ENCODE assay signal across 10 cellular contexts in genomic region chr1:68173283-68174172, GRCh38. TPM values are rescaled to one million over a fixed set of nuclear protein-coding genes. Genes with fewer than 3 reads are reported as not detected.
A peak's percentile ranks its signal among the peaks of the same experiment; 100 is the strongest.
DNase-seq lines count a peak whose midpoint lies in the region; ATAC-seq and TF ChIP-seq lines count a peak whose summit lies in the region.
"Had no signal": no experiment of that assay in that cellular context is flagged by ENCODE, and none has a peak within 500 bp of the region (broad histone marks: within the 10 kb centered on the region; RNA-seq: fewer than 3 reads in every experiment).

No MANE protein-coding gene starts in this region.

- TF ChIP-seq CTCF in Caco-2 (IDR thresholded peaks at IDR 0.05; ENCODE audit: insufficient read depth in 1 of 2, low read depth in 1 of 2, low read length in 1 of 2, severe bottlenecking in 1 of 2, unreplicated experiment in 1 of 2) (no peak), esophagus muscularis mucosa (IDR thresholded peaks at IDR 0.05) (no peak)

- no peak overlapping the region for H2BK15ac ChIP-seq in neuronal stem cell (ENCODE audit: low read length)

- H4K91ac ChIP-seq in neuronal stem cell (ENCODE audit: low read depth, low read length, poor library complexity), result no peak overlapping the region

- ATAC-seq in activated naive CD8-positive, alpha-beta T cell treated with anti-CD3 and anti-CD28 coated beads, Interleukin-2, amount 50 U/mL, for 24 hours, result no peak
- ATAC-seq in GM21367 (IDR thresholded peaks at IDR 0.05; ENCODE audit: unreplicated experiment), result no peak
- ATAC-seq: T-cell had no signal

- peaks cover 5% of the 10 kb centered on the region for H3K36me3 Mint-ChIP-seq in Caco-2 (ENCODE audit: insufficient read depth, unreplicated experiment)
- no peaks in the 10 kb centered on the region for H3K36me3 Mint-ChIP-seq in activated naive CD8-positive, alpha-beta T cell treated with anti-CD3 and anti-CD28 coated beads, Interleukin-2, amount 50 U/mL, for 24 hours (ENCODE audit: low read depth)
- H3K36me3 Mint-ChIP-seq: T-cell had no signal

- CTCF ChIA-PET in Caco-2 (lab: Charles Lee), result no interaction called here

- no peaks in the 10 kb centered on the region for H3K79me1 ChIP-seq in neuronal stem cell (ENCODE audit: low read depth, low read length)

- no peaks in the 10 kb centered on the region for H3K9me3 Mint-ChIP-seq in Caco-2 (ENCODE audit: unreplicated experiment)
- H3K9me3 Mint-ChIP-seq in activated naive CD8-positive, alpha-beta T cell treated with anti-CD3 and anti-CD28 coated beads, Interleukin-2, amount 50 U/mL, for 24 hours, result no peaks in the 10 kb centered on the region
- H3K9me3 Mint-ChIP-seq: CD4-positive, alpha-beta T cell had no signal

- H3K36me3 ChIP-seq in Caco-2 (ENCODE audit: control insufficient read depth, insufficient read depth, low read length) (no peaks in the 10 kb centered on the region), esophagus muscularis mucosa (no peaks in the 10 kb centered on the region), neuronal stem cell (replicated peaks in 1 of 2; ENCODE audit: control insufficient read depth in 2 of 2, insufficient read depth in 2 of 2, low read length in 2 of 2) (peaks cover 0 to 37% of the 10 kb centered on the region in 2 donors)

- H3K27me3 ChIP-seq in Caco-2 (replicated peaks; ENCODE audit: control insufficient read depth, insufficient read depth, low read length) (no peaks in the 10 kb centered on the region), esophagus muscularis mucosa (no peaks in the 10 kb centered on the region), neuronal stem cell (ENCODE audit: control insufficient read depth in 3 of 3, insufficient read depth in 3 of 3, low read depth in 1 of 3, low read length in 3 of 3) (no peaks in the 10 kb centered on the region)

- WGBS in esophagus muscularis mucosa, result 19% methylated on average over 9 of the region's 9 CpGs
- no CpG with 5 or more reads among the region's 9 CpGs for WGBS in neuronal stem cell (ENCODE audit: extremely low coverage in 2 of 2, insufficient read length in 2 of 2, insufficient replicate concordance in 1 of 2), 2 donors

- no peak overlapping the region for H4K8ac ChIP-seq in neuronal stem cell (ENCODE audit: low read depth, low read length)

- H3K27ac Mint-ChIP-seq in Caco-2 (ENCODE audit: unreplicated experiment), result peak overlapping the region; percentile 56
- H3K27ac Mint-ChIP-seq in activated naive CD8-positive, alpha-beta T cell treated with anti-CD3 and anti-CD28 coated beads, Interleukin-2, amount 50 U/mL, for 24 hours, result no peak overlapping the region
- H3K27ac Mint-ChIP-seq: CD4-positive, alpha-beta T cell; T-cell had no signal

- H2BK5ac ChIP-seq in neuronal stem cell (ENCODE audit: low read length), result no peak overlapping the region

- H2AK5ac ChIP-seq in neuronal stem cell (ENCODE audit: low read depth, low read length), result no peak overlapping the region

- H3K4me1 ChIP-seq in Caco-2, result peaks cover 3% of the 10 kb centered on the region; the same call in 1 of the 2 replicates
- H3K4me1 ChIP-seq in esophagus muscularis mucosa, result peaks cover 54 to 85% (median 81%) of the 10 kb centered on the region in 4 donors
- peaks cover 11 to 20% of the 10 kb centered on the region in 2 donors for H3K4me1 ChIP-seq in neuronal stem cell (ENCODE audit: control insufficient read depth in 2 of 2, insufficient read depth in 1 of 2, low read depth in 1 of 2, low read length in 2 of 2)

- H3K4ac ChIP-seq in neuronal stem cell (ENCODE audit: low read length), result no peak overlapping the region

- H3K9me3 ChIP-seq in Caco-2, result no peaks in the 10 kb centered on the region
- no peaks in the 10 kb centered on the region for H3K9me3 ChIP-seq in esophagus muscularis mucosa
- peaks cover 2 to 12% of the 10 kb centered on the region in 2 donors for H3K9me3 ChIP-seq in neuronal stem cell (replicated peaks in 1 of 2; ENCODE audit: control insufficient read depth in 2 of 2, insufficient read depth in 1 of 2, low read depth in 1 of 2, low read length in 2 of 2)

- no peak overlapping the region for H3K18ac ChIP-seq in neuronal stem cell (ENCODE audit: low read length)

- H3K4me3 ChIP-seq in Caco-2 (ENCODE audit: low read depth, low read length) (no peak overlapping the region), esophagus muscularis mucosa (peak overlapping the region; percentile 21 to 39 (median 27)), neuronal stem cell (ENCODE audit: low read length in 2 of 2) (no peak overlapping the region)

- no peak overlapping the region for H3K14ac ChIP-seq in neuronal stem cell (ENCODE audit: low read length)

- H2AFZ ChIP-seq in neuronal stem cell (ENCODE audit: low read length), result no peak overlapping the region

- POLR2A ChIA-PET in Caco-2 (lab: Charles Lee), result no interaction called here

- no peak for TF ChIP-seq EP300 in esophagus muscularis mucosa (IDR thresholded peaks at IDR 0.05)

- TF ChIP-seq POLR2A in esophagus muscularis mucosa (IDR thresholded peaks at IDR 0.05; ENCODE audit: low read depth), result no peak

- no peak overlapping the region for H2BK12ac ChIP-seq in neuronal stem cell (ENCODE audit: low read length)

- intact Hi-C loops in Caco-2 (cut with micrococcal nuclease; ENCODE audit: unreplicated experiment), result no loop called here
- intact Hi-C loops in esophagus muscularis mucosa (cut with DNase I), result loop anchor here (2.0 kb wide), 1 partner anchor 57 kb away; no protein-coding TSS in a partner anchor

- BruUV-seq in Caco-2 (replicated peaks; lab: Mats Ljungman, UMichigan), result no TSS peak

- peak in 1 of 2 experiments; percentile 4 for DNase-seq in Caco-2
- DNase-seq in NCI-H748 (lab: John Stamatoyannopoulos, UW; ENCODE audit: unreplicated experiment), result peak; percentile 98
- DNase-seq in esophagus muscularis mucosa (ENCODE audit: extremely low spot score), result no peak
- no peak for DNase-seq in neuronal stem cell (ENCODE audit: low spot score)
- DNase-seq in DMS 273 (lab: John Stamatoyannopoulos, UW; ENCODE audit: unreplicated experiment), result no peak
- no peak for DNase-seq in activated naive CD8-positive, alpha-beta T cell treated with anti-CD3 and anti-CD28 coated beads, Interleukin-2, amount 50 U/mL, for 24 hours
- DNase-seq in activated T-cell treated with anti-CD3 and anti-CD28 coated beads for 4 hours, result no peak
- DNase-seq: CD4-positive, alpha-beta T cell; T-cell had no signal

- H2BK120ac ChIP-seq in neuronal stem cell (ENCODE audit: low read depth, low read length), result no peak overlapping the region

- H3K23ac ChIP-seq in neuronal stem cell (ENCODE audit: low read depth, low read length, poor library complexity), result no peak overlapping the region

- H3K4me3 Mint-ChIP-seq in Caco-2 (ENCODE audit: unreplicated experiment), result no peak overlapping the region
- H3K4me3 Mint-ChIP-seq in activated naive CD8-positive, alpha-beta T cell treated with anti-CD3 and anti-CD28 coated beads, Interleukin-2, amount 50 U/mL, for 24 hours, result no peak overlapping the region
- H3K4me3 Mint-ChIP-seq: CD4-positive, alpha-beta T cell; T-cell had no signal

- no peaks in the 10 kb centered on the region for H3K27me3 Mint-ChIP-seq in Caco-2 (ENCODE audit: insufficient read depth, unreplicated experiment)
- H3K27me3 Mint-ChIP-seq in activated naive CD8-positive, alpha-beta T cell treated with anti-CD3 and anti-CD28 coated beads, Interleukin-2, amount 50 U/mL, for 24 hours, result no peaks in the 10 kb centered on the region

- H3K9ac ChIP-seq in neuronal stem cell (ENCODE audit: low read depth, low read length, poor library complexity), result no peak overlapping the region

- peaks cover 25% of the 10 kb centered on the region for H3K4me1 Mint-ChIP-seq in Caco-2 (ENCODE audit: low read depth, unreplicated experiment)
- no peaks in the 10 kb centered on the region for H3K4me1 Mint-ChIP-seq in activated naive CD8-positive, alpha-beta T cell treated with anti-CD3 and anti-CD28 coated beads, Interleukin-2, amount 50 U/mL, for 24 hours
- H3K4me1 Mint-ChIP-seq: T-cell had no signal

- H3K27ac ChIP-seq in esophagus muscularis mucosa (replicated peaks in 1 of 4) (peak overlapping the region; percentile 75 to 82 (median 78)), neuronal stem cell (replicated peaks; ENCODE audit: low read length) (no peak overlapping the region)

- H3K4me2 ChIP-seq in neuronal stem cell (ENCODE audit: insufficient read depth, low read length, poor library complexity, severe bottlenecking), result peak overlapping the region; percentile 27

RNA-seq across cellular contexts. Expression of gene WLS, which starts 58.8 kb away (rescaled TPM):
- 70.6 and 72.3 TPM in 2 replicates for total RNA-seq in Caco-2 (2022)
- 100 to 1,000 TPM in 3 of 4 donors, 10 to 100 TPM in 1; 94.8 to 228 (median 163) TPM for total RNA-seq in esophagus muscularis mucosa
- polyA plus RNA-seq in neuronal stem cell (2013, experiment 1 of 2), result 5.3 TPM
- polyA plus RNA-seq in neuronal stem cell (2013, experiment 2 of 2), result 4.3 TPM

Comparison
In these comparisons a context has a peak if more than half of its experiments do, and no peak if none do; other contexts are left out.
1. H3K4me3 ChIP-seq: peak in esophagus muscularis mucosa (4 of 4); none in Caco-2 (single experiment) and neuronal stem cell (0 of 2).